ENCODE assay signal across 28 cellular contexts in the genomic region with DNA sequence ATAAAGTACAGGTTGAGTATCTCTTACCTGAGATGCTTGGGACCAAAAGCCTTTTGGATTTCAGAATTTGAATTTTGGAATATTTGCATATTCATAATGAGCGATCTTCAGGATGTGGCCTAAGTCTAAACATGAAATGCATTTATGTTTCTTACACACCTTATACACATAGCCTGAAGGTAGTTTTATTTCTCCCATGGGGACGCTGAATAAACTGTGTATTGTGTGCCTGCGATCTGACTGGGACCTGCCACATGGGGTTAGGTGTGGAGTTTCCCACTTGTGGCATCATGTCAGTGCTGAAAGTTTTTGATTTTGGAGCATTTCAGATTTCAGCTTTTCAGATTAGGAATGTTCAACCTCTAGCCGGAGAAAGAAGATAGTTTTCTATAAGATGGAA.
"Had no signal": no experiment of that assay in that cellular context is flagged by ENCODE, and none has a peak within 500 bp of the region (broad histone marks: within the 10 kb centered on the region; RNA-seq: fewer than 3 reads in every experiment).

No MANE protein-coding gene starts in this region.

- H3K4me2 ChIP-seq: neural progenitor cell had no signal

- H3K4me3 Mint-ChIP-seq: dendritic cell treated with granulocyte-macrophage colony-stimulating factor and Interleukin-4, amounts not matched to agents 40 ng/mL and 50 ng/mL, for 4 days; endodermal cell; naive thymus-derived CD4-positive, alpha-beta T cell; nephron; neural progenitor cell; type B pancreatic cell had no signal

- H3K27ac ChIP-seq: epithelial cell of prostate, heart left ventricle, left lung, neural progenitor cell, parathyroid adenoma, right lobe of liver, stomach, testis, tibial artery had no signal

- H3K4me1 ChIP-seq: parathyroid adenoma, testis had no signal

- H3K27me3 ChIP-seq: gastrocnemius medialis, heart left ventricle, left lung, neural progenitor cell, right lobe of liver, stomach, testis, tibial artery had no signal

- H3K36me3 Mint-ChIP-seq: neural progenitor cell, type B pancreatic cell had no signal

- H3K4me3 ChIP-seq: gastrocnemius medialis, heart left ventricle, left lung, neural progenitor cell, right lobe of liver, stomach, testis, tibial artery had no signal

- DNase-seq: effector CD8-positive, alpha-beta T cell; endodermal cell; foreskin fibroblast; gastrocnemius medialis; heart left ventricle; hippocampal formation; left cardiac atrium; left lung; mesendoderm; midbrain; naive thymus-derived CD4-positive, alpha-beta T cell; right lobe of liver; small intestine; stimulated activated CD4-positive, alpha-beta T cell treated with anti-CD3 and anti-CD28 coated beads, Interleukin-15, amount 100 ng/mL, for 24 hours; stimulated activated CD4-positive, alpha-beta T cell treated with anti-CD3 and anti-CD28 coated beads, Interleukin-2, amount 100 ng/mL, for 48 hours; stimulated activated naive CD4-positive, alpha-beta T cell treated with Interleukin-2 at 50 U/mL for 16 hours; stomach; substantia nigra; testis; tibial artery had no signal

- ATAC-seq: esophagus mucosa; left cardiac atrium; left lung; naive thymus-derived CD4-positive, alpha-beta T cell had no signal

- H3K9me3 ChIP-seq: gastrocnemius medialis, heart left ventricle, left lung, right lobe of liver, stomach, testis, tibial artery had no signal

- H3K36me3 ChIP-seq: gastrocnemius medialis, heart left ventricle, left lung, neural progenitor cell, right lobe of liver, stomach, tibial artery had no signal

- H3K27me3 Mint-ChIP-seq: dendritic cell treated with granulocyte-macrophage colony-stimulating factor and Interleukin-4, amounts not matched to agents 40 ng/mL and 50 ng/mL, for 4 days; naive thymus-derived CD4-positive, alpha-beta T cell; progenitor cell of endocrine pancreas; type B pancreatic cell had no signal

- H3K9me3 Mint-ChIP-seq: dendritic cell treated with granulocyte-macrophage colony-stimulating factor and Interleukin-4, amounts not matched to agents 40 ng/mL and 50 ng/mL, for 4 days; endodermal cell; nephron; neural progenitor cell had no signal

- H3K4me1 Mint-ChIP-seq: endodermal cell had no signal

- H3K27ac Mint-ChIP-seq: dendritic cell treated with granulocyte-macrophage colony-stimulating factor and Interleukin-4, amounts not matched to agents 40 ng/mL and 50 ng/mL, for 4 days; endodermal cell; naive thymus-derived CD4-positive, alpha-beta T cell; nephron; neural progenitor cell; progenitor cell of endocrine pancreas; type B pancreatic cell had no signal

- H2AFZ ChIP-seq: neural progenitor cell, parathyroid adenoma had no signal
